11 cellular contexts compared by ENCODE assay signal in genomic region chr1:38500352-38500751, GRCh38.
DNase-seq lines count a peak whose midpoint lies in the region; ATAC-seq and TF ChIP-seq lines count a peak whose summit lies in the region.
"Had no signal": no experiment of that assay in that cellular context is flagged by ENCODE, and none has a peak within 500 bp of the region (broad histone marks: within the 10 kb centered on the region; RNA-seq: fewer than 3 reads in every experiment).

No MANE protein-coding gene starts in this region.

- H3F3A ChIP-seq in PC-9 (ENCODE audit: insufficient read depth, low read depth), result no peaks in the 10 kb centered on the region

- intact Hi-C loops in activated CD8-positive, alpha-beta T cell treated with anti-CD3 and anti-CD28 coated beads for 36 hours (cut with micrococcal nuclease), result no loop called here
- intact Hi-C loops in PC-9 (cut with micrococcal nuclease; ENCODE audit: unreplicated experiment), result no loop called here
- intact Hi-C loops in natural killer cell (cut with micrococcal nuclease), result no loop called here

- CTCF ChIA-PET in activated CD8-positive, alpha-beta T cell treated with anti-CD3 and anti-CD28 coated beads for 36 hours (lab: Charles Lee), result interaction anchor here (1.0 kb wide), 1 partner anchor 82 kb away, joined by 3 read pairs; no protein-coding TSS in a partner anchor
- CTCF ChIA-PET in activated CD8-positive, alpha-beta T cell treated with anti-CD3 and anti-CD28 coated beads, Interleukin-2, amount 10 ng/mL, durations not matched to agents 7 days and 5 days (lab: Charles Lee), result no interaction called here
- CTCF ChIA-PET in PC-9 (lab: Charles Lee), result no interaction called here

- no peak overlapping the region for H3K4me3 ChIP-seq in PC-9
- no peak overlapping the region for H3K4me3 ChIP-seq in fibroblast of pulmonary artery (replicated peaks; ENCODE audit: low read depth, low read length)
- H3K4me3 ChIP-seq: tibial nerve had no signal

- no peaks in the 10 kb centered on the region for H3K9me3 ChIP-seq in PC-9 (ENCODE audit: insufficient read depth, low read depth)
- H3K9me3 ChIP-seq: tibial nerve had no signal

- no peaks in the 10 kb centered on the region for H4K20me1 ChIP-seq in PC-9 (ENCODE audit: insufficient read depth)

- no peak overlapping the region for H3K4me3 Mint-ChIP-seq in activated CD8-positive, alpha-beta T cell treated with anti-CD3 and anti-CD28 coated beads for 36 hours
- no peak overlapping the region for H3K4me3 Mint-ChIP-seq in activated CD8-positive, alpha-beta T cell treated with anti-CD3 and anti-CD28 coated beads, Interleukin-2, amount 10 ng/mL, durations not matched to agents 7 days and 5 days
- H3K4me3 Mint-ChIP-seq in type B pancreatic cell (no peak overlapping the region), natural killer cell (no peak overlapping the region)

- ATAC-seq in activated CD8-positive, alpha-beta T cell treated with anti-CD3 and anti-CD28 coated beads for 36 hours, result no peak
- no peak for ATAC-seq in activated CD8-positive, alpha-beta T cell treated with anti-CD3 and anti-CD28 coated beads, Interleukin-2, amount 10 ng/mL, durations not matched to agents 7 days and 5 days
- no peak for ATAC-seq in natural killer cell

- TF ChIP-seq CTCF in activated CD8-positive, alpha-beta T cell treated with anti-CD3 and anti-CD28 coated beads for 36 hours (IDR thresholded peaks at IDR 0.05), result peak; percentile 53
- TF ChIP-seq CTCF in PC-9 (conservative IDR thresholded peaks at IDR 0.05), result peak; percentile 42; the same call in 1 of the 2 replicates
- peak; percentile 19 for TF ChIP-seq CTCF in fibroblast of pulmonary artery (IDR thresholded peaks at IDR 0.05; ENCODE audit: low read length, missing control alignments)
- TF ChIP-seq CTCF in type B pancreatic cell (conservative IDR thresholded peaks at IDR 0.05), result peak; percentile 76
- TF ChIP-seq CTCF in natural killer cell (IDR thresholded peaks at IDR 0.05), result no peak

- H3K36me3 Mint-ChIP-seq in activated CD8-positive, alpha-beta T cell treated with anti-CD3 and anti-CD28 coated beads for 36 hours (ENCODE audit: low read depth), result no peaks in the 10 kb centered on the region
- H3K36me3 Mint-ChIP-seq in activated CD8-positive, alpha-beta T cell treated with anti-CD3 and anti-CD28 coated beads, Interleukin-2, amount 10 ng/mL, durations not matched to agents 7 days and 5 days (ENCODE audit: low read depth), result no peaks in the 10 kb centered on the region
- H3K36me3 Mint-ChIP-seq in type B pancreatic cell, result no peaks in the 10 kb centered on the region
- no peaks in the 10 kb centered on the region for H3K36me3 Mint-ChIP-seq in natural killer cell

- H3K27ac Mint-ChIP-seq in activated CD8-positive, alpha-beta T cell treated with anti-CD3 and anti-CD28 coated beads for 36 hours, result no peak overlapping the region
- H3K27ac Mint-ChIP-seq in activated CD8-positive, alpha-beta T cell treated with anti-CD3 and anti-CD28 coated beads, Interleukin-2, amount 10 ng/mL, durations not matched to agents 7 days and 5 days, result no peak overlapping the region
- H3K27ac Mint-ChIP-seq in type B pancreatic cell (no peak overlapping the region), natural killer cell (no peak overlapping the region)

- H3K27ac ChIP-seq in PC-9, result no peak overlapping the region
- H3K27ac ChIP-seq: tibial nerve had no signal

- no peak overlapping the region for H3K4me2 ChIP-seq in PC-9

- POLR2A ChIA-PET in activated CD8-positive, alpha-beta T cell treated with anti-CD3 and anti-CD28 coated beads for 36 hours (lab: Charles Lee), result no interaction called here
- POLR2A ChIA-PET in activated CD8-positive, alpha-beta T cell treated with anti-CD3 and anti-CD28 coated beads, Interleukin-2, amount 10 ng/mL, durations not matched to agents 7 days and 5 days (lab: Charles Lee), result no interaction called here
- POLR2A ChIA-PET in PC-9 (lab: Charles Lee; ENCODE audit: unreplicated experiment), result no interaction called here

- H3K36me3 ChIP-seq in PC-9 (ENCODE audit: low read depth), result no peaks in the 10 kb centered on the region
- H3K36me3 ChIP-seq: tibial nerve had no signal

- no TSS peak for BruUV-seq in PC-9 (replicated peaks; lab: Mats Ljungman, UMichigan)

- H2AFZ ChIP-seq in PC-9, result no peak overlapping the region

- no peaks in the 10 kb centered on the region for H3K9me3 Mint-ChIP-seq in activated CD8-positive, alpha-beta T cell treated with anti-CD3 and anti-CD28 coated beads for 36 hours
- H3K9me3 Mint-ChIP-seq in activated CD8-positive, alpha-beta T cell treated with anti-CD3 and anti-CD28 coated beads, Interleukin-2, amount 10 ng/mL, durations not matched to agents 7 days and 5 days (ENCODE audit: insufficient read depth), result no peaks in the 10 kb centered on the region
- H3K9me3 Mint-ChIP-seq in type B pancreatic cell (no peaks in the 10 kb centered on the region), natural killer cell (no peaks in the 10 kb centered on the region)

- H3K27me3 Mint-ChIP-seq in activated CD8-positive, alpha-beta T cell treated with anti-CD3 and anti-CD28 coated beads for 36 hours, result peaks cover 24% of the 10 kb centered on the region
- peaks cover 26% of the 10 kb centered on the region for H3K27me3 Mint-ChIP-seq in activated CD8-positive, alpha-beta T cell treated with anti-CD3 and anti-CD28 coated beads, Interleukin-2, amount 10 ng/mL, durations not matched to agents 7 days and 5 days (ENCODE audit: low read depth)
- H3K27me3 Mint-ChIP-seq in type B pancreatic cell (peaks cover 48% of the 10 kb centered on the region), natural killer cell (ENCODE audit: low read depth in 2 of 2) (peaks cover 29 to 48% of the 10 kb centered on the region in 2 donors)

- peaks cover 2% of the 10 kb centered on the region for H3K4me1 Mint-ChIP-seq in activated CD8-positive, alpha-beta T cell treated with anti-CD3 and anti-CD28 coated beads for 36 hours (ENCODE audit: low read depth)
- peaks cover 3% of the 10 kb centered on the region for H3K4me1 Mint-ChIP-seq in activated CD8-positive, alpha-beta T cell treated with anti-CD3 and anti-CD28 coated beads, Interleukin-2, amount 10 ng/mL, durations not matched to agents 7 days and 5 days (ENCODE audit: low read depth)
- H3K4me1 Mint-ChIP-seq in type B pancreatic cell (ENCODE audit: unreplicated experiment) (peaks cover 12% of the 10 kb centered on the region), natural killer cell (no peaks in the 10 kb centered on the region)

- DNase-seq in activated CD8-positive, alpha-beta T cell treated with anti-CD3 and anti-CD28 coated beads for 36 hours, result peak; percentile 13
- no peak for DNase-seq in activated CD8-positive, alpha-beta T cell treated with anti-CD3 and anti-CD28 coated beads, Interleukin-2, amount 10 ng/mL, durations not matched to agents 7 days and 5 days
- no peak for DNase-seq in PC-9
- DNase-seq in fibroblast of pulmonary artery (ENCODE audit: low read depth), result peak; percentile 1
- peak; percentile 1 for DNase-seq in type B pancreatic cell (ENCODE audit: extremely low spot score, unreplicated experiment)
- no peak for DNase-seq in stimulated activated CD4-positive, alpha-beta T cell treated with anti-CD3 and anti-CD28 coated beads, Interleukin-4, amount 100 ng/mL, for 4 hours
- no peak for DNase-seq in activated CD8-positive, alpha-beta memory T cell treated with anti-CD3 and anti-CD28 coated beads, Interleukin-2, amount 50 U/mL, for 48 hours
- DNase-seq in natural killer cell, result no peak
- DNase-seq: activated gamma-delta T cell treated with Interleukin-2 at 50 U/mL for 16 hours, kidney glomerular epithelial cell had no signal

- H3K79me2 ChIP-seq in PC-9 (ENCODE audit: low read depth), result no peaks in the 10 kb centered on the region

- H3K9me2 ChIP-seq in PC-9 (ENCODE audit: insufficient read depth), result no peaks in the 10 kb centered on the region

- peaks cover 67% of the 10 kb centered on the region for H3K27me3 ChIP-seq in PC-9 (ENCODE audit: insufficient read depth, low read depth)
- H3K27me3 ChIP-seq: tibial nerve had no signal

- no peaks in the 10 kb centered on the region for H3K4me1 ChIP-seq in PC-9 (replicated peaks; ENCODE audit: insufficient read depth)

Comparison
In these comparisons a context has a peak if more than half of its experiments do, and no peak if none do; other contexts are left out.
1. DNase-seq: peak in activated CD8-positive, alpha-beta T cell treated with anti-CD3 and anti-CD28 coated beads for 36 hours (single experiment), fibroblast of pulmonary artery (single experiment) and type B pancreatic cell (single experiment); none in activated CD8-positive, alpha-beta T cell treated with anti-CD3 and anti-CD28 coated beads, Interleukin-2, amount 10 ng/mL, durations not matched to agents 7 days and 5 days (single experiment), PC-9 (0 of 2), stimulated activated CD4-positive, alpha-beta T cell treated with anti-CD3 and anti-CD28 coated beads, Interleukin-4, amount 100 ng/mL, for 4 hours (0 of 2), activated CD8-positive, alpha-beta memory T cell treated with anti-CD3 and anti-CD28 coated beads, Interleukin-2, amount 50 U/mL, for 48 hours (single experiment) and natural killer cell (single experiment).